ENCODE assay signal across 21 cellular contexts in the genomic region with DNA sequence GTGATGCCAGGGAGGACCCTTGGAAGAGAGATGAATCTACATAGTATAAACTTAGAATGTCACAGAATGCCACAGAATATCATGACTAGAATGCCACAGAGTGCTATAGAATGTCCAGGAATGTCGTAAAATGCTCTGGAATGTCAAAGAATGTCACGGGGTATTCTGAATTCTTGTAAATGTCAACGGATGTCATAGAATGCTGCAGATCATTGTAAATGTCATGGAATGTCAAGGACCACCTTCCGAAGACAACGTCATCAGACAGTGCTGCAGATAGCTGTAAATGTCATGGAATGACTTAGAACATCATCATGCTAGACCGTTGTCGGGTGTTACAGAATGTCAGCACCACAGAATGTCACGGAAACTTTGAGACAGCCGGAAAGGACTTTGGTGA.
"Had no signal": no experiment of that assay in that cellular context is flagged by ENCODE, and none has a peak within 500 bp of the region (broad histone marks: within the 10 kb centered on the region; RNA-seq: fewer than 3 reads in every experiment).

No MANE protein-coding gene starts in this region.

- H3K4me1 Mint-ChIP-seq: activated naive CD8-positive, alpha-beta T cell treated with anti-CD3 and anti-CD28 coated beads for 36 hours; mesothelial cell of epicardium had no signal

- DNase-seq: activated B cell treated with CpG ODN at 0.5 μM for 24 hours; activated CD4-positive, alpha-beta T cell treated with anti-CD3 and anti-CD28 coated beads for 4 hours; activated CD4-positive, alpha-beta T cell treated with anti-CD3 and anti-CD28 coated beads, Interleukin-2, amount 50 U/mL, for 48 hours; activated naive CD4-positive, alpha-beta T cell treated with Interleukin-2 at 50 U/mL for 16 hours; activated naive CD8-positive, alpha-beta T cell treated with anti-CD3 and anti-CD28 coated beads for 36 hours; activated T-cell treated with anti-CD3 and anti-CD28 coated beads, Interleukin-2, amount 50 U/mL, for 48 hours; central memory CD4-positive, alpha-beta T cell; effector memory CD4-positive, alpha-beta T cell; foreskin melanocyte; immature natural killer cell; kidney glomerular epithelial cell; left lung; naive thymus-derived CD8-positive, alpha-beta T cell; stimulated activated CD4-positive, alpha-beta T cell treated with anti-CD3 and anti-CD28 coated beads, Interleukin-4, amount 100 ng/mL, for 24 hours; stimulated activated naive CD8-positive, alpha-beta T cell treated with anti-CD3 and anti-CD28 coated beads, Interleukin-15, Interleukin-2, amounts not matched to agents 100 U/mL and 50 U/mL, for 24 hours; T1000; upper lobe of right lung had no signal

- H3K27me3 Mint-ChIP-seq: activated B cell treated with CpG ODN at 0.5 μM for 24 hours had no signal

- H3K4me3 ChIP-seq: left lung, lung, prostate gland, upper lobe of right lung had no signal

- ATAC-seq: esophagus mucosa; left lung; naive thymus-derived CD8-positive, alpha-beta T cell; stimulated activated naive CD8-positive, alpha-beta T cell treated with anti-CD3 and anti-CD28 coated beads, Interleukin-15, Interleukin-2, amounts not matched to agents 100 U/mL and 50 U/mL, for 24 hours; upper lobe of right lung had no signal

- H3K36me3 ChIP-seq: left lung, prostate gland, upper lobe of right lung had no signal

- H3K27me3 ChIP-seq: upper lobe of right lung had no signal

- H3K4me3 Mint-ChIP-seq: activated B cell treated with CpG ODN at 0.5 μM for 24 hours; activated naive CD8-positive, alpha-beta T cell treated with anti-CD3 and anti-CD28 coated beads for 36 hours; immature natural killer cell; mesothelial cell of epicardium; naive thymus-derived CD8-positive, alpha-beta T cell had no signal

- H3K36me3 Mint-ChIP-seq: activated naive CD8-positive, alpha-beta T cell treated with anti-CD3 and anti-CD28 coated beads for 36 hours; immature natural killer cell; mesothelial cell of epicardium; naive thymus-derived CD8-positive, alpha-beta T cell had no signal

- H3K27ac Mint-ChIP-seq: activated B cell treated with CpG ODN at 0.5 μM for 24 hours; activated naive CD8-positive, alpha-beta T cell treated with anti-CD3 and anti-CD28 coated beads for 36 hours; mesothelial cell of epicardium; naive thymus-derived CD8-positive, alpha-beta T cell had no signal

- H3K27ac ChIP-seq: left lung, prostate gland, upper lobe of right lung had no signal

- H3K4me1 ChIP-seq: prostate gland, upper lobe of right lung had no signal

- H3K9me3 Mint-ChIP-seq: activated B cell treated with CpG ODN at 0.5 μM for 24 hours; activated naive CD8-positive, alpha-beta T cell treated with anti-CD3 and anti-CD28 coated beads for 36 hours; immature natural killer cell; mesothelial cell of epicardium had no signal

- H3K9me3 ChIP-seq: left lung, prostate gland, upper lobe of right lung had no signal
